22 cellular contexts compared by ENCODE assay signal in genomic region chr7:150900675-150901074, GRCh38. TPM values are rescaled to one million over a fixed set of nuclear protein-coding genes. Genes with fewer than 3 reads are reported as not detected.
DNase-seq lines count a peak whose midpoint lies in the region; ATAC-seq, FAIRE-seq and TF ChIP-seq lines count a peak whose summit lies in the region.
"Had no signal": no experiment of that assay in that cellular context is flagged by ENCODE, and none has a peak within 500 bp of the region (broad histone marks: within the 10 kb centered on the region; RNA-seq: fewer than 3 reads in every experiment).

No MANE protein-coding gene starts in this region.

- no peaks in the 10 kb centered on the region for H3K36me3 ChIP-seq in HepG2 (replicated peaks in 1 of 2; ENCODE audit: control insufficient read depth in 1 of 2, insufficient read depth in 2 of 2, low read length in 2 of 2)
- no peaks in the 10 kb centered on the region for H3K36me3 ChIP-seq in pancreas
- H3K36me3 ChIP-seq: BLaER1 treated with 17β-estradiol and CSF1 and Interleukin-3, amounts not matched to agents 10 nM and 100 nM had no signal

- ATAC-seq in HepG2: peak; percentile 27
- ATAC-seq in pancreas: no peak

- no peak overlapping the region for H3K4me3 ChIP-seq in HepG2 (replicated peaks in 1 of 3; ENCODE audit: insufficient read depth in 1 of 3, low read depth in 2 of 3, low read length in 3 of 3)
- no peak overlapping the region for H3K4me3 ChIP-seq in pancreas
- H3K4me3 ChIP-seq: BLaER1 treated with 17β-estradiol and CSF1 and Interleukin-3, amounts not matched to agents 10 nM and 100 nM; PC-9 had no signal

- peaks cover 0 to 3% (median 0%) of the 10 kb centered on the region in 5 experiments for H3K9me3 Mint-ChIP-seq in brain
- H3K9me3 Mint-ChIP-seq: CD8-positive, alpha-beta memory T cell; H9 had no signal

- H3K4me1 Mint-ChIP-seq in brain: peaks cover 41% of the 10 kb centered on the region

- H3K9me3 ChIP-seq in HepG2 (ENCODE audit: low read length) (no peaks in the 10 kb centered on the region), pancreas (no peaks in the 10 kb centered on the region)
- H3K9me3 ChIP-seq: BLaER1 treated with 17β-estradiol and CSF1 and Interleukin-3, amounts not matched to agents 10 nM and 100 nM had no signal

- no peak overlapping the region for H3K9ac ChIP-seq in HepG2 (ENCODE audit: insufficient read depth, low read depth, low read length)
- H3K9ac ChIP-seq: BLaER1 treated with 17β-estradiol and CSF1 and Interleukin-3, amounts not matched to agents 10 nM and 100 nM had no signal

- H3K4me1 ChIP-seq in HepG2 (ENCODE audit: insufficient read depth, low read length) (peaks cover 18% of the 10 kb centered on the region), pancreas (peaks cover 0 to 6% (median 0%) of the 10 kb centered on the region in 3 donors)

- no TSS peak for BruUV-seq in HepG2 (replicated peaks; lab: Mats Ljungman, UMichigan)

- H3K27ac ChIP-seq in HepG2 (ENCODE audit: extremely low read length, insufficient read depth, low read length) (no peak overlapping the region), pancreas (peak overlapping the region in 3 of 4 donors; percentile 51 to 63 (median 52))
- H3K27ac ChIP-seq: BLaER1 treated with 17β-estradiol and CSF1 and Interleukin-3, amounts not matched to agents 10 nM and 100 nM; HL-60; PC-9 had no signal

- peak; percentile 8 for DNase-seq in GM10248 (ENCODE audit: extremely low spot score)
- DNase-seq in HepG2 (ENCODE audit: low spot score): no peak
- no peak for DNase-seq in pancreas
- DNase-seq in KBM-7: no peak
- DNase-seq in NCI-H1417 treated with DMSO at 0.1 percent for 48 hours (lab: John Stamatoyannopoulos, UW): no peak
- no peak for DNase-seq in middle frontal gyrus (ENCODE audit: extremely low spot score, low spot score)
- DNase-seq in NCI-H2107 treated with DMSO at 0.1 percent for 48 hours (lab: John Stamatoyannopoulos, UW; ENCODE audit: unreplicated experiment): no peak
- DNase-seq: CD8-positive, alpha-beta memory T cell; GDM1; H9; NCI-H187 treated with DMSO at 0.1 percent for 48 hours; NCI-H2171; NCI-H446; NK-92 treated with Interleukin-12 subunit alpha and Interleukin-12 subunit beta, amount 100 ng/mL, for 24 hours had no signal

- H3K79me2 ChIP-seq in HepG2 (ENCODE audit: insufficient read depth, low read length): no peaks in the 10 kb centered on the region

- CTCF ChIA-PET in GM10248 (lab: Yijun Ruan, JAX) (interaction anchor here (0.6 to 1.7 kb wide), 4 partner anchors 9 to 85 kb away, joined by 3 to 5 read pairs (median 4); no protein-coding TSS in a partner anchor), HepG2 (lab: Yijun Ruan, JAX; ENCODE audit: low intra/inter-chr PET ratio, low total read pairs) (no interaction called here)

- no peaks in the 10 kb centered on the region for H4K20me1 ChIP-seq in HepG2 (ENCODE audit: insufficient read depth, low read length)

- TF ChIP-seq CTCF in GM10248 (IDR thresholded peaks at IDR 0.05; ENCODE audit: control extremely low read depth, extremely low read depth, low read depth, missing control alignments) (no peak), brain (conservative IDR thresholded peaks at IDR 0.05) (no peak), HepG2 (CRISPR knock-in tag; IDR thresholded peaks at IDR 0.05) (no peak), pancreas (IDR thresholded peaks at IDR 0.05) (no peak)

- POLR2A ChIA-PET in GM10248 (lab: Yijun Ruan, JAX) (no interaction called here), HepG2 (lab: Yijun Ruan, JAX) (no interaction called here)

- FAIRE-seq in HepG2 (lab: Jason Lieb, UNC): no peak
- no peak for FAIRE-seq in pancreas (lab: Jason Lieb, UNC)
- FAIRE-seq: A204.1, GM12892, GM19239, HTR-8/SVneo had no signal

- TF ChIP-seq POLR2A in HepG2 (IDR thresholded peaks at IDR 0.05; ENCODE audit: insufficient read depth in 1 of 2, low read depth in 2 of 2, low read length in 2 of 2): no peak

- intact Hi-C loops in HepG2 (cut with micrococcal nuclease; ENCODE audit: unreplicated experiment): no loop called here
- intact Hi-C loops in pancreas (cut with DNase I): no loop called here

- H3K27me3 ChIP-seq in HepG2 (ENCODE audit: control insufficient read depth in 1 of 2, insufficient read depth in 2 of 2, low read length in 2 of 2): peaks cover 1 to 33% of the 10 kb centered on the region in 2 experiments; a peak in 3 of 5 replicates
- H3K27me3 ChIP-seq in pancreas: no peaks in the 10 kb centered on the region

- in situ Hi-C loops in HepG2 (cut with HindIII; ENCODE audit: extremely low pct_ligation_motif_present, low pct_unique_long_range_greater_than_20kb) (no loop called here), KBM-7 (cut with MboI; ENCODE audit: low pct_unique_long_range_greater_than_20kb, low sequenced_read_pairs) (no loop called here)

- no peak overlapping the region for H3K4me3 Mint-ChIP-seq in brain
- H3K4me3 Mint-ChIP-seq: CD8-positive, alpha-beta memory T cell; H9 had no signal

- TF ChIP-seq EP300 in HepG2 (IDR thresholded peaks at IDR 0.05; ENCODE audit: low read depth in 2 of 2, low read length in 2 of 2) (no peak), HepG2 (CRISPR knock-in tag; IDR thresholded peaks at IDR 0.05; ENCODE audit: borderline replicate concordance) (no peak)

- H3K27ac Mint-ChIP-seq in brain: peak overlapping the region in 3 of 5 experiments; percentile 66 to 88 (median 75)
- H3K27ac Mint-ChIP-seq: CD8-positive, alpha-beta memory T cell; H9 had no signal

- peak overlapping the region; percentile 29; the same call in 1 of the 2 replicates for H3K4me2 ChIP-seq in HepG2 (ENCODE audit: low read depth, low read length)
- H3K4me2 ChIP-seq: BLaER1 treated with 17β-estradiol and CSF1 and Interleukin-3, amounts not matched to agents 10 nM and 100 nM; PC-9 had no signal

- TF ChIP-seq RAD21 in HepG2 (CRISPR knock-in tag; IDR thresholded peaks at IDR 0.05): no peak

- H2AFZ ChIP-seq in HepG2 (ENCODE audit: low read length): no peak overlapping the region
- H2AFZ ChIP-seq: PC-9 had no signal

- no peaks in the 10 kb centered on the region for H3K36me3 Mint-ChIP-seq in brain
- H3K36me3 Mint-ChIP-seq: CD8-positive, alpha-beta memory T cell had no signal

- H3K27me3 Mint-ChIP-seq in brain: peaks cover 17% of the 10 kb centered on the region

- 26% methylated on average over 8 of the region's 8 CpGs for WGBS in HepG2 (ENCODE audit: low lambda C conversion rate)
- 76 to 80% methylated on average over 8 of the region's 8 CpGs for WGBS in pancreas, 2 donors

TF ChIP-seq in HepG2, 621 proteins besides CTCF, POLR2A, EP300 and RAD21:
- no peak for TF ChIP-seq ZNF850 (CRISPR knock-in tag; conservative IDR thresholded peaks at IDR 0.05)

RNA-seq across cellular contexts. Expression of gene AOC1, which starts 48.4 kb away (rescaled TPM):
- polyA plus RNA-seq in brain (ENCODE audit: insufficient read depth, low read depth, low replicate concordance): not detected
- total RNA-seq in HepG2 (2016; rRNA removed; fragmentation: Illumina TruSeq; extraction: Trizol): not detected in 2 replicates
- not detected in 2 replicates for total RNA-seq in HepG2 (2016; cell fraction: cytosol; rRNA removed; fragmentation: Illumina TruSeq; extraction: Trizol; ENCODE audit: low read depth)
- not detected in 2 replicates for total RNA-seq in HepG2 (2016; cell fraction: insoluble cytoplasmic fraction; rRNA removed; fragmentation: Illumina TruSeq; extraction: Trizol)
- total RNA-seq in HepG2 (2016; cell fraction: membrane; rRNA removed; fragmentation: Illumina TruSeq; extraction: Trizol): not detected in 2 replicates
- not detected in 2 replicates for total RNA-seq in HepG2 (2016; cell fraction: nucleus; rRNA removed; fragmentation: Illumina TruSeq; extraction: Trizol)
- polyA plus RNA-seq in HepG2 (2011; rRNA removed): not detected in 2 replicates
- polyA plus RNA-seq in HepG2 (2011; cell fraction: cytosol; rRNA removed): not detected in 2 replicates
- not detected in 2 replicates for polyA plus RNA-seq in HepG2 (2011; cell fraction: nucleus; rRNA removed)
- not detected in 2 replicates for polyA plus RNA-seq in HepG2 (2012)
- not detected in 2 replicates for polyA plus RNA-seq in HepG2 (2016; cell fraction: cytosol; fragmentation: Illumina TruSeq; extraction: Trizol; ENCODE audit: low read depth)
- polyA plus RNA-seq in HepG2 (2016; cell fraction: insoluble cytoplasmic fraction; fragmentation: Illumina TruSeq; extraction: Trizol; ENCODE audit: low read depth): not detected in 2 replicates
- not detected in 2 replicates for polyA plus RNA-seq in HepG2 (2016; cell fraction: membrane; fragmentation: Illumina TruSeq; extraction: Trizol; ENCODE audit: low read depth)
- polyA plus RNA-seq in HepG2 (2016; cell fraction: nucleus; fragmentation: Illumina TruSeq; extraction: Trizol; ENCODE audit: insufficient read depth, low read depth): not detected in 2 replicates
- polyA minus RNA-seq in HepG2 (2011; rRNA and poly(A)+ RNA removed; ENCODE audit: low replicate concordance): not detected in 2 replicates
- polyA minus RNA-seq in HepG2 (2011; cell fraction: cytosol; rRNA and poly(A)+ RNA removed): not detected in 2 replicates
- polyA minus RNA-seq in HepG2 (2011; cell fraction: nucleus; rRNA and poly(A)+ RNA removed): not detected in 2 replicates
- total RNA-seq in pancreas: 1 to 10 TPM in 1 of 6 donors, under 1 TPM in 5; 0.12 to 7.1 (median 0.46) TPM
- polyA plus RNA-seq in pancreas: under 1 TPM; 0.21 to 0.30 TPM
- total RNA-seq: CD8-positive, alpha-beta memory T cell had no signal
- polyA plus RNA-seq: CD8-positive, alpha-beta memory T cell had no signal
